In the genomic region with DNA sequence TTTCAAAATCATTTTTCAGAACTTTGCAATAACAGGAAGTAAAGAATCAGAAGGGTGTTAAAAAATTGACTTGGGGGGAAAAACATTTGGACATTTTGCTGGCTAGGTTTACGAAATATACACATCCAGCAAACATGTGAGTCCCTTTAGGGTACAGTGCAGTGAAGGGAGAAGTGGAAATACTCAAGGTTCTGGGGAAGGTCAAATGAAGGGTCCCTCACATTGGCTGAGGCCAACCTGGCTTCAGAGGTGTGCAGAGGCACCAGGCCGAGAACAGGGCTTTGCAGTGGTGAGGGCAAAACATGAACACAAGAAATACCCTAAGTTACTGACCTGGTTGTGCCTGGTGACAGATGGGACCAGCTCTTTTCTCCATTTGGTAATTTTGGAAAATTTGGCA, we compare ENCODE assay signal across 8 cellular contexts. TPM values are rescaled to one million over a fixed set of nuclear protein-coding genes. Genes with fewer than 3 reads are reported as not detected.
DNase-seq lines count a peak whose midpoint lies in the region; ATAC-seq and TF ChIP-seq lines count a peak whose summit lies in the region.
"Had no signal": no experiment of that assay in that cellular context is flagged by ENCODE, and none has a peak within 500 bp of the region (broad histone marks: within the 10 kb centered on the region; RNA-seq: fewer than 3 reads in every experiment).

No MANE protein-coding gene starts in this region.

- no peak for ATAC-seq in psoas muscle
- no peak for ATAC-seq in HG03135 (IDR thresholded peaks at IDR 0.05; ENCODE audit: unreplicated experiment)

- no peak overlapping the region for H3K4me3 Mint-ChIP-seq in chondrocyte (ENCODE audit: unreplicated experiment)

- peak overlapping the region; percentile 89 for H3K27ac Mint-ChIP-seq in chondrocyte (ENCODE audit: unreplicated experiment)

- H3K9me3 ChIP-seq in GM23248 (ENCODE audit: low read depth) (no peaks in the 10 kb centered on the region), NT2/D1 (ENCODE audit: insufficient read depth, low read length) (no peaks in the 10 kb centered on the region), psoas muscle (no peaks in the 10 kb centered on the region)
- H3K9me3 ChIP-seq: colonic mucosa had no signal

- peak overlapping the region; percentile 87 for H3K4me2 ChIP-seq in GM23248 (ENCODE audit: unreplicated experiment)

- TF ChIP-seq CTCF in chondrocyte (IDR thresholded peaks at IDR 0.05) (no peak), psoas muscle (IDR thresholded peaks at IDR 0.05) (no peak)

- WGBS in GM23248 (ENCODE audit: low coverage in 1 of 2, low lambda C conversion rate in 2 of 2, missing lambda C conversion rate in 2 of 2), 2 experiments: 81 to 83% methylated on average over 2 of the region's 2 CpGs
- 89 to 94% (median 92%) methylated on average over 2 of the region's 2 CpGs for WGBS in psoas muscle, 3 donors

- in situ Hi-C loops in GM23248 (cut with MboI): no loop called here

- no peak overlapping the region; the same call in 1 of the 2 replicates for H2AFZ ChIP-seq in GM23248

- peaks cover 53% of the 10 kb centered on the region for H3F3A ChIP-seq in GM23248 (ENCODE audit: insufficient read depth)

- H3K9ac ChIP-seq in GM23248 (peak overlapping the region; percentile 88), NT2/D1 (ENCODE audit: insufficient read length, low read depth) (peak overlapping the region; percentile 38)

- H3K9me2 ChIP-seq in GM23248 (ENCODE audit: insufficient read depth): no peaks in the 10 kb centered on the region

- no peaks in the 10 kb centered on the region for H3K27me3 Mint-ChIP-seq in chondrocyte (ENCODE audit: low read depth)

- no peaks in the 10 kb centered on the region for H3K9me3 Mint-ChIP-seq in chondrocyte (ENCODE audit: low read depth)

- intact Hi-C loops in psoas muscle (cut with DNase I): no loop called here

- no peak overlapping the region for H3K4me3 ChIP-seq in GM23248
- H3K4me3 ChIP-seq in NT2/D1 (ENCODE audit: insufficient read length, low read depth): no peak overlapping the region
- no peak overlapping the region for H3K4me3 ChIP-seq in psoas muscle

- peaks cover 26% of the 10 kb centered on the region for H3K79me2 ChIP-seq in GM23248 (ENCODE audit: insufficient read depth)

- peaks cover 28% of the 10 kb centered on the region for H3K4me1 ChIP-seq in GM23248 (ENCODE audit: insufficient read depth)
- no peaks in the 10 kb centered on the region for H3K4me1 ChIP-seq in NT2/D1 (ENCODE audit: insufficient read depth, insufficient read length)
- peaks cover 14% of the 10 kb centered on the region for H3K4me1 ChIP-seq in psoas muscle

- DNase-seq in GM23248 (no peak), NT2/D1 (ENCODE audit: low read depth, low spot score) (no peak), chondrocyte (ENCODE audit: low spot score) (no peak), psoas muscle (no peak), OCI-M2 (lab: John Stamatoyannopoulos, UW; ENCODE audit: unreplicated experiment) (no peak), D341Med (ENCODE audit: low spot score) (no peak)

- H4K20me1 ChIP-seq in GM23248 (ENCODE audit: insufficient read depth): no peaks in the 10 kb centered on the region

- peaks cover 29% of the 10 kb centered on the region for H3K4me1 Mint-ChIP-seq in chondrocyte (ENCODE audit: low read depth)

- H3K27ac ChIP-seq in GM23248 (peak overlapping the region; percentile 98), psoas muscle (peak overlapping the region; percentile 3)

- peaks cover 25% of the 10 kb centered on the region for H3K36me3 ChIP-seq in GM23248 (ENCODE audit: low read depth)
- H3K36me3 ChIP-seq in NT2/D1 (ENCODE audit: insufficient read depth, insufficient read length, low read length): peaks cover 61% of the 10 kb centered on the region
- H3K36me3 ChIP-seq in psoas muscle (ENCODE audit: insufficient read depth in 1 of 2, low read depth in 1 of 2): peaks cover 0 to 48% of the 10 kb centered on the region in 2 donors
- H3K36me3 ChIP-seq: colonic mucosa had no signal

- H3K36me3 Mint-ChIP-seq in chondrocyte (ENCODE audit: low read depth): peaks cover 16% of the 10 kb centered on the region

- H3K27me3 ChIP-seq in GM23248 (replicated peaks; ENCODE audit: insufficient read depth): no peaks in the 10 kb centered on the region
- no peaks in the 10 kb centered on the region for H3K27me3 ChIP-seq in NT2/D1 (ENCODE audit: insufficient read depth, insufficient read length)
- H3K27me3 ChIP-seq in psoas muscle (ENCODE audit: insufficient read depth in 3 of 3, low read length in 2 of 3): no peaks in the 10 kb centered on the region
- H3K27me3 ChIP-seq: colonic mucosa had no signal

RNA-seq across cellular contexts. Expression of a gene that starts 1.6 kb away (rescaled TPM):
- 25.3 and 34.0 TPM in 2 replicates for total RNA-seq in GM23248 (2014; rRNA removed; shearing (Covaris generic))
- 50.2 and 50.8 TPM in 2 replicates for polyA plus RNA-seq in GM23248 (2016; fragmentation: Nextera tagmentation; extraction: Ambion mirVana)
- total RNA-seq in chondrocyte: 44.4 to 48.7 TPM (median 46.2 TPM) in 3 replicates
- total RNA-seq in psoas muscle: 10 to 100 TPM; 15.1 to 20.0 (median 18.0) TPM
- 10 to 100 TPM; 26.1 to 33.6 (median 29.4) TPM for polyA plus RNA-seq in psoas muscle

RNA-seq across cellular contexts. Expression of a gene that starts 34.5 kb away (rescaled TPM):
- total RNA-seq in GM23248 (2014; rRNA removed; shearing (Covaris generic)): 33.5 and 33.6 TPM in 2 replicates
- polyA plus RNA-seq in GM23248 (2016; fragmentation: Nextera tagmentation; extraction: Ambion mirVana): 26.9 and 30.7 TPM in 2 replicates
- 22.0 to 25.0 TPM (median 23.5 TPM) in 3 replicates for total RNA-seq in chondrocyte
- 10 to 100 TPM; 11.6 to 14.8 (median 13.0) TPM for total RNA-seq in psoas muscle
- 10 to 100 TPM in 1 of 3 donors, 1 to 10 TPM in 2; 4.7 to 11.7 (median 9.6) TPM for polyA plus RNA-seq in psoas muscle

RNA-seq across cellular contexts. Expression of a gene that starts 45.1 kb away (rescaled TPM):
- total RNA-seq in GM23248 (2014; rRNA removed; shearing (Covaris generic)): 60.2 and 70.7 TPM in 2 replicates
- polyA plus RNA-seq in GM23248 (2016; fragmentation: Nextera tagmentation; extraction: Ambion mirVana) (80.0 and 80.5 TPM in 2 replicates), psoas muscle (10 to 100 TPM; 41.5 to 59.6 (median 51.8) TPM)
- total RNA-seq in chondrocyte (69.0 to 83.0 TPM (median 78.0 TPM) in 3 replicates), psoas muscle (10 to 100 TPM; 29.6 to 42.0 (median 37.6) TPM)
